In genomic region chr10:5758927-5759326, GRCh38 we compare ENCODE assay signal across 25 cellular contexts. TPM values are rescaled to one million over a fixed set of nuclear protein-coding genes. Genes with fewer than 3 reads are reported as not detected.
A peak's percentile ranks its signal among the peaks of the same experiment; 100 is the strongest.
DNase-seq lines count a peak whose midpoint lies in the region; ATAC-seq and TF ChIP-seq lines count a peak whose summit lies in the region.
"Had no signal": no experiment of that assay in that cellular context is flagged by ENCODE, and none has a peak within 500 bp of the region (broad histone marks: within the 10 kb centered on the region; RNA-seq: fewer than 3 reads in every experiment).

No MANE protein-coding gene starts in this region.

- H3K27ac Mint-ChIP-seq in activated CD8-positive, alpha-beta T cell treated with anti-CD3 and anti-CD28 coated beads for 36 hours = peak overlapping the region; percentile 23
- H3K27ac Mint-ChIP-seq in activated CD8-positive, alpha-beta T cell treated with anti-CD3 and anti-CD28 coated beads, Interleukin-2, amount 10 ng/mL, durations not matched to agents 7 days and 5 days = no peak overlapping the region
- H3K27ac Mint-ChIP-seq in CD4-positive, alpha-beta T cell = peak overlapping the region; percentile 14
- H3K27ac Mint-ChIP-seq in T-helper 17 cell = peak overlapping the region; percentile 83
- H3K27ac Mint-ChIP-seq in naive thymus-derived CD8-positive, alpha-beta T cell = peak overlapping the region; percentile 10 to 82 (median 52)
- H3K27ac Mint-ChIP-seq: type B pancreatic cell had no signal

- POLR2A ChIA-PET in activated CD8-positive, alpha-beta T cell treated with anti-CD3 and anti-CD28 coated beads for 36 hours (lab: Charles Lee) = interaction anchor here (1.5 kb wide), 1 partner anchor 18 kb away, joined by 3 read pairs; no protein-coding TSS in a partner anchor
- POLR2A ChIA-PET in activated CD8-positive, alpha-beta T cell treated with anti-CD3 and anti-CD28 coated beads, Interleukin-2, amount 10 ng/mL, durations not matched to agents 7 days and 5 days (lab: Charles Lee) = no interaction called here
- POLR2A ChIA-PET in CD4-positive, alpha-beta T cell (lab: Charles Lee) = interaction anchor here (0.7 to 1.5 kb wide), 2 partner anchors 9 to 29 kb away, joined by 4 to 5 read pairs; no protein-coding TSS in a partner anchor
- POLR2A ChIA-PET in naive thymus-derived CD8-positive, alpha-beta T cell (lab: Charles Lee) = no interaction called here

- no peak overlapping the region for H3K27ac ChIP-seq in CD4-positive, alpha-beta T cell (ENCODE audit: low read depth, low read length)
- H3K27ac ChIP-seq: BLaER1, body of pancreas, foreskin keratinocyte, hepatocyte, HL-60 had no signal

- CTCF ChIA-PET in activated CD8-positive, alpha-beta T cell treated with anti-CD3 and anti-CD28 coated beads for 36 hours (lab: Charles Lee) = interaction anchor here (1.3 kb wide), 1 partner anchor 115 kb away, joined by 5 read pairs; no protein-coding TSS in a partner anchor
- CTCF ChIA-PET in activated CD8-positive, alpha-beta T cell treated with anti-CD3 and anti-CD28 coated beads, Interleukin-2, amount 10 ng/mL, durations not matched to agents 7 days and 5 days (lab: Charles Lee) = no interaction called here
- CTCF ChIA-PET in CD4-positive, alpha-beta T cell (lab: Charles Lee) = interaction anchor here (0.6 kb wide), 1 partner anchor 29 kb away, joined by 3 read pairs; no protein-coding TSS in a partner anchor

- ATAC-seq in activated CD8-positive, alpha-beta T cell treated with anti-CD3 and anti-CD28 coated beads for 36 hours = no peak
- ATAC-seq in activated CD8-positive, alpha-beta T cell treated with anti-CD3 and anti-CD28 coated beads, Interleukin-2, amount 10 ng/mL, durations not matched to agents 7 days and 5 days = no peak
- no peak for ATAC-seq in CD4-positive, alpha-beta T cell (ENCODE audit: poor library complexity)
- ATAC-seq in T-helper 17 cell (no peak), HG02571 (IDR thresholded peaks at IDR 0.05; ENCODE audit: unreplicated experiment) (no peak)
- no peak for ATAC-seq in naive thymus-derived CD8-positive, alpha-beta T cell
- ATAC-seq: body of pancreas, foreskin keratinocyte had no signal

- no peaks in the 10 kb centered on the region for H3K9me3 ChIP-seq in CD4-positive, alpha-beta T cell (ENCODE audit: control insufficient read depth, low read length)
- no peaks in the 10 kb centered on the region for H3K9me3 ChIP-seq in T-helper 17 cell (ENCODE audit: control insufficient read depth, low read length, poor library complexity, severe bottlenecking)
- H3K9me3 ChIP-seq: BLaER1, body of pancreas, spleen had no signal

- no peaks in the 10 kb centered on the region for H3K27me3 ChIP-seq in CD4-positive, alpha-beta T cell (ENCODE audit: control insufficient read depth, insufficient read depth, low read length)
- H3K27me3 ChIP-seq: BLaER1, body of pancreas, foreskin keratinocyte, hepatocyte, spleen had no signal

- no peak for TF ChIP-seq CTCF in activated CD8-positive, alpha-beta T cell treated with anti-CD3 and anti-CD28 coated beads for 36 hours (IDR thresholded peaks at IDR 0.05)
- no peak for TF ChIP-seq CTCF in CD4-positive, alpha-beta T cell (IDR thresholded peaks at IDR 0.05)

- no peak overlapping the region for H3K4me3 Mint-ChIP-seq in activated CD8-positive, alpha-beta T cell treated with anti-CD3 and anti-CD28 coated beads for 36 hours
- no peak overlapping the region for H3K4me3 Mint-ChIP-seq in activated CD8-positive, alpha-beta T cell treated with anti-CD3 and anti-CD28 coated beads, Interleukin-2, amount 10 ng/mL, durations not matched to agents 7 days and 5 days
- no peak overlapping the region for H3K4me3 Mint-ChIP-seq in CD4-positive, alpha-beta T cell
- no peak overlapping the region for H3K4me3 Mint-ChIP-seq in T-helper 17 cell
- no peak overlapping the region for H3K4me3 Mint-ChIP-seq in naive thymus-derived CD8-positive, alpha-beta T cell
- H3K4me3 Mint-ChIP-seq: type B pancreatic cell had no signal

- intact Hi-C loops in activated CD8-positive, alpha-beta T cell treated with anti-CD3 and anti-CD28 coated beads for 36 hours (cut with micrococcal nuclease) = no loop called here
- intact Hi-C loops in CD4-positive, alpha-beta T cell (cut with DNase I, micrococcal nuclease) = no loop called here

- H3K36me3 Mint-ChIP-seq in activated CD8-positive, alpha-beta T cell treated with anti-CD3 and anti-CD28 coated beads for 36 hours (ENCODE audit: low read depth) = peaks cover 59% of the 10 kb centered on the region
- H3K36me3 Mint-ChIP-seq in activated CD8-positive, alpha-beta T cell treated with anti-CD3 and anti-CD28 coated beads, Interleukin-2, amount 10 ng/mL, durations not matched to agents 7 days and 5 days (ENCODE audit: low read depth) = peaks cover 56% of the 10 kb centered on the region
- H3K36me3 Mint-ChIP-seq in CD4-positive, alpha-beta T cell (ENCODE audit: low read depth) = peaks cover 82% of the 10 kb centered on the region
- peaks cover 7% of the 10 kb centered on the region for H3K36me3 Mint-ChIP-seq in T-helper 17 cell (ENCODE audit: low read depth)
- H3K36me3 Mint-ChIP-seq in naive thymus-derived CD8-positive, alpha-beta T cell = peaks cover 21 to 78% (median 37%) of the 10 kb centered on the region in 3 donors

- DNase-seq in activated CD8-positive, alpha-beta T cell treated with anti-CD3 and anti-CD28 coated beads for 36 hours = no peak
- no peak for DNase-seq in activated CD8-positive, alpha-beta T cell treated with anti-CD3 and anti-CD28 coated beads, Interleukin-2, amount 10 ng/mL, durations not matched to agents 7 days and 5 days
- DNase-seq in CD4-positive, alpha-beta T cell = no peak
- DNase-seq in T-helper 17 cell = no peak
- no peak for DNase-seq in naive thymus-derived CD8-positive, alpha-beta T cell
- DNase-seq in islet precursor cell = no peak
- no peak for DNase-seq in HCEC 1CT
- DNase-seq: activated CD4-positive, alpha-beta T cell treated with anti-CD3 and anti-CD28 coated beads, Interleukin-2, amount 50 U/mL, for 1 hour; activated T-cell treated with anti-CD3 and anti-CD28 coated beads, Interleukin-2, amount 50 U/mL, for 1 hour; body of pancreas; effector CD8-positive, alpha-beta T cell; foreskin keratinocyte; NCI-H1092; NCI-H1930; NCI-H2227 treated with DMSO at 0.1 percent for 48 hours; NCI-H774; occipital lobe; SHP77; spleen; stimulated activated CD4-positive, alpha-beta T cell treated with anti-CD3 and anti-CD28 coated beads, Interleukin-4, amount 100 ng/mL, for 24 hours had no signal

- no peaks in the 10 kb centered on the region for H3K4me1 Mint-ChIP-seq in activated CD8-positive, alpha-beta T cell treated with anti-CD3 and anti-CD28 coated beads for 36 hours (ENCODE audit: low read depth)
- peaks cover 5% of the 10 kb centered on the region for H3K4me1 Mint-ChIP-seq in activated CD8-positive, alpha-beta T cell treated with anti-CD3 and anti-CD28 coated beads, Interleukin-2, amount 10 ng/mL, durations not matched to agents 7 days and 5 days (ENCODE audit: low read depth)
- H3K4me1 Mint-ChIP-seq in CD4-positive, alpha-beta T cell (ENCODE audit: low read depth) = peaks cover 13% of the 10 kb centered on the region
- H3K4me1 Mint-ChIP-seq in T-helper 17 cell = peaks cover 6% of the 10 kb centered on the region
- H3K4me1 Mint-ChIP-seq in naive thymus-derived CD8-positive, alpha-beta T cell = peaks cover 0 to 6% (median 1%) of the 10 kb centered on the region in 4 donors

- no peaks in the 10 kb centered on the region for H3K27me3 Mint-ChIP-seq in activated CD8-positive, alpha-beta T cell treated with anti-CD3 and anti-CD28 coated beads for 36 hours
- no peaks in the 10 kb centered on the region for H3K27me3 Mint-ChIP-seq in activated CD8-positive, alpha-beta T cell treated with anti-CD3 and anti-CD28 coated beads, Interleukin-2, amount 10 ng/mL, durations not matched to agents 7 days and 5 days (ENCODE audit: low read depth)
- H3K27me3 Mint-ChIP-seq in CD4-positive, alpha-beta T cell = no peaks in the 10 kb centered on the region
- no peaks in the 10 kb centered on the region for H3K27me3 Mint-ChIP-seq in T-helper 17 cell
- no peaks in the 10 kb centered on the region for H3K27me3 Mint-ChIP-seq in naive thymus-derived CD8-positive, alpha-beta T cell
- H3K27me3 Mint-ChIP-seq: type B pancreatic cell had no signal

- no peaks in the 10 kb centered on the region for H3K9me3 Mint-ChIP-seq in activated CD8-positive, alpha-beta T cell treated with anti-CD3 and anti-CD28 coated beads for 36 hours
- no peaks in the 10 kb centered on the region for H3K9me3 Mint-ChIP-seq in activated CD8-positive, alpha-beta T cell treated with anti-CD3 and anti-CD28 coated beads, Interleukin-2, amount 10 ng/mL, durations not matched to agents 7 days and 5 days (ENCODE audit: insufficient read depth)
- no peaks in the 10 kb centered on the region for H3K9me3 Mint-ChIP-seq in CD4-positive, alpha-beta T cell
- no peaks in the 10 kb centered on the region for H3K9me3 Mint-ChIP-seq in naive thymus-derived CD8-positive, alpha-beta T cell
- H3K9me3 Mint-ChIP-seq: type B pancreatic cell had no signal

RNA-seq across cellular contexts. Expression of gene GDI2, which starts 54.3 kb away (rescaled TPM):
- 100 to 1,000 TPM; 288 to 291 TPM for total RNA-seq in activated CD8-positive, alpha-beta T cell treated with anti-CD3 and anti-CD28 coated beads for 36 hours
- 100 to 1,000 TPM; 237 to 243 TPM for total RNA-seq in activated CD8-positive, alpha-beta T cell treated with anti-CD3 and anti-CD28 coated beads, Interleukin-2, amount 10 ng/mL, durations not matched to agents 7 days and 5 days
- 10 to 100 TPM; 78.1 to 82.3 TPM for total RNA-seq in CD4-positive, alpha-beta T cell
- 100 to 1,000 TPM in 1 of 2 donors, 10 to 100 TPM in 1; 95.5 to 109 TPM for total RNA-seq in T-helper 17 cell
- total RNA-seq in naive thymus-derived CD8-positive, alpha-beta T cell = 100 to 1,000 TPM; 122 to 130 TPM
- polyA plus RNA-seq in naive thymus-derived CD8-positive, alpha-beta T cell = 100 to 1,000 TPM; 145 to 171 (median 157) TPM

Comparison
In these comparisons a context has a peak if more than half of its experiments do, and no peak if none do; other contexts are left out.
1. POLR2A ChIA-PET loops: an anchor here in activated CD8-positive, alpha-beta T cell treated with anti-CD3 and anti-CD28 coated beads for 36 hours (1.5 kb wide) and CD4-positive, alpha-beta T cell (0.7 to 1.5 kb wide); none called in activated CD8-positive, alpha-beta T cell treated with anti-CD3 and anti-CD28 coated beads, Interleukin-2, amount 10 ng/mL, durations not matched to agents 7 days and 5 days and naive thymus-derived CD8-positive, alpha-beta T cell.